1 cellular context compared by ENCODE assay signal in the genomic region with DNA sequence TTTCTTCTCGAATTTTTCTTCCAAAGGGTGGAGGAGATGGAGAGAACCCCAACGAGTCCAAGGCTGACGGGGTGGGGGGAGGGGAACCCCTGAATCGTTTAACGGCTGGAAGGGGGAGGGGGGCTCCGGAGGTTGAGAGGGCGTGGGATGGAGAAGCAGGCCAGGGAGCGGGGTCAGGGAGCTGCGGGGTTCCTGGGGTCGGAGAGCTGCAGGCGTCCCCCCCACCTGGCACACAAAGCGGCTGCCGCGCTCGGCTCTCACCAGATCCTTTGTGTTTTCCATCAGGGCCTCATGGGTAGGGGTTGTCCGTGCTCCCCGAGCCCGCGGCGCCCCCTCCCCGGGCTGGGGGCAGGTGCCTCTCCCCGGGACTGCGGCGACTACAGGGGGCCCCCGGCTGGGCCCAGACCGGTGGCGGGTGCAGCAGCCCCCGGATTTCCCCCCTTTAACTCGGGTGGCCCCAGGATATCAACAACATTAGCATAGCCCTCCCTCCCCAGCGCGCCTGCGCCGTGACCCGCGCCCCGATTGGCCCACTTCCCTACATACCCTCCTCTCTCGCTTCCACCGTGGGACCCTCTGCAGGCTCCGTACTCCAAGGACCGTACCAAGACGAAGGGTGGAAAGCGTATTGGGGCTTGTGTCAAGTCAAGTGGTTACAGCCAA.
TF ChIP-seq lines count a peak whose summit lies in the region.

A gene (minus strand): TSS at position 476 of the 663 bp plus-strand sequence. CDS start 34,888 bp downstream, outside the sequence.

TF ChIP-seq in HepG2, 621 proteins besides CTCF, POLR2A, EP300 and RAD21 (continued from another document and continues in another):
- TF ChIP-seq, protein P1, sequence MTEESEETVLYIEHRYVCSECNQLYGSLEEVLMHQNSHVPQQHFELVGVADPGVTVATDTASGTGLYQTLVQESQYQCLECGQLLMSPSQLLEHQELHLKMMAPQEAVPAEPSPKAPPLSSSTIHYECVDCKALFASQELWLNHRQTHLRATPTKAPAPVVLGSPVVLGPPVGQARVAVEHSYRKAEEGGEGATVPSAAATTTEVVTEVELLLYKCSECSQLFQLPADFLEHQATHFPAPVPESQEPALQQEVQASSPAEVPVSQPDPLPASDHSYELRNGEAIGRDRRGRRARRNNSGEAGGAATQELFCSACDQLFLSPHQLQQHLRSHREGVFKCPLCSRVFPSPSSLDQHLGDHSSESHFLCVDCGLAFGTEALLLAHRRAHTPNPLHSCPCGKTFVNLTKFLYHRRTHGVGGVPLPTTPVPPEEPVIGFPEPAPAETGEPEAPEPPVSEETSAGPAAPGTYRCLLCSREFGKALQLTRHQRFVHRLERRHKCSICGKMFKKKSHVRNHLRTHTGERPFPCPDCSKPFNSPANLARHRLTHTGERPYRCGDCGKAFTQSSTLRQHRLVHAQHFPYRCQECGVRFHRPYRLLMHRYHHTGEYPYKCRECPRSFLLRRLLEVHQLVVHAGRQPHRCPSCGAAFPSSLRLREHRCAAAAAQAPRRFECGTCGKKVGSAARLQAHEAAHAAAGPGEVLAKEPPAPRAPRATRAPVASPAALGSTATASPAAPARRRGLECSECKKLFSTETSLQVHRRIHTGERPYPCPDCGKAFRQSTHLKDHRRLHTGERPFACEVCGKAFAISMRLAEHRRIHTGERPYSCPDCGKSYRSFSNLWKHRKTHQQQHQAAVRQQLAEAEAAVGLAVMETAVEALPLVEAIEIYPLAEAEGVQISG (CRISPR knock-in tag; IDR thresholded peaks at IDR 0.05) = no peak
- TF ChIP-seq, protein P2, sequence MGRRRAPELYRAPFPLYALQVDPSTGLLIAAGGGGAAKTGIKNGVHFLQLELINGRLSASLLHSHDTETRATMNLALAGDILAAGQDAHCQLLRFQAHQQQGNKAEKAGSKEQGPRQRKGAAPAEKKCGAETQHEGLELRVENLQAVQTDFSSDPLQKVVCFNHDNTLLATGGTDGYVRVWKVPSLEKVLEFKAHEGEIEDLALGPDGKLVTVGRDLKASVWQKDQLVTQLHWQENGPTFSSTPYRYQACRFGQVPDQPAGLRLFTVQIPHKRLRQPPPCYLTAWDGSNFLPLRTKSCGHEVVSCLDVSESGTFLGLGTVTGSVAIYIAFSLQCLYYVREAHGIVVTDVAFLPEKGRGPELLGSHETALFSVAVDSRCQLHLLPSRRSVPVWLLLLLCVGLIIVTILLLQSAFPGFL (CRISPR knock-in tag; IDR thresholded peaks at IDR 0.05) = no peak
- TF ChIP-seq ETV5 (CRISPR knock-in tag; IDR thresholded peaks at IDR 0.05; ENCODE audit: borderline replicate concordance) (no peak), ZNF792 (CRISPR knock-in tag; IDR thresholded peaks at IDR 0.05) (no peak; the same call in 1 of the 2 replicates), EHMT2 (IDR thresholded peaks at IDR 0.05; ENCODE audit: borderline replicate concordance, low read depth, low read length) (no peak), RBM39 (IDR thresholded peaks at IDR 0.05; ENCODE audit: low read depth, low read length, poor library complexity, severe bottlenecking) (no peak), ZNF10 (CRISPR knock-in tag; IDR thresholded peaks at IDR 0.05; ENCODE audit: borderline replicate concordance, low read depth) (no peak), CAMTA2 (CRISPR knock-in tag; IDR thresholded peaks at IDR 0.05; ENCODE audit: borderline replicate concordance) (no peak), JUN (CRISPR knock-in tag; IDR thresholded peaks at IDR 0.05) (no peak), ZNF382 (CRISPR knock-in tag; IDR thresholded peaks at IDR 0.05; ENCODE audit: borderline replicate concordance) (no peak), PHB2 (IDR thresholded peaks at IDR 0.05; ENCODE audit: partially characterized antibody) (no peak), ZNF776 (CRISPR knock-in tag; IDR thresholded peaks at IDR 0.05) (no peak), TAF15 (IDR thresholded peaks at IDR 0.05; ENCODE audit: low read depth, low read length, poor library complexity, severe bottlenecking) (no peak), ZNF451 (CRISPR knock-in tag; IDR thresholded peaks at IDR 0.05) (0 out of 2 replicates have a peak, but pooled peaks have one; percentile 23), TBL1XR1 (IDR thresholded peaks at IDR 0.05; ENCODE audit: borderline replicate concordance, low read length, partially characterized antibody) (no peak), ZNF251 (CRISPR knock-in tag; IDR thresholded peaks at IDR 0.05) (no peak)
- TF ChIP-seq, protein P3, sequence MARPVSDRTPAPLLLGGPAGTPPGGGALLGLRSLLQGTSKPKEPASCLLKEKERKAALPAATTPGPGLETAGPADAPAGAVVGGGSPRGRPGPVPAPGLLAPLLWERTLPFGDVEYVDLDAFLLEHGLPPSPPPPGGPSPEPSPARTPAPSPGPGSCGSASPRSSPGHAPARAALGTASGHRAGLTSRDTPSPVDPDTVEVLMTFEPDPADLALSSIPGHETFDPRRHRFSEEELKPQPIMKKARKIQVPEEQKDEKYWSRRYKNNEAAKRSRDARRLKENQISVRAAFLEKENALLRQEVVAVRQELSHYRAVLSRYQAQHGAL (CRISPR knock-in tag; IDR thresholded peaks at IDR 0.05; ENCODE audit: not compliant biosample characterization) = no peak
- TF ChIP-seq, protein P4, sequence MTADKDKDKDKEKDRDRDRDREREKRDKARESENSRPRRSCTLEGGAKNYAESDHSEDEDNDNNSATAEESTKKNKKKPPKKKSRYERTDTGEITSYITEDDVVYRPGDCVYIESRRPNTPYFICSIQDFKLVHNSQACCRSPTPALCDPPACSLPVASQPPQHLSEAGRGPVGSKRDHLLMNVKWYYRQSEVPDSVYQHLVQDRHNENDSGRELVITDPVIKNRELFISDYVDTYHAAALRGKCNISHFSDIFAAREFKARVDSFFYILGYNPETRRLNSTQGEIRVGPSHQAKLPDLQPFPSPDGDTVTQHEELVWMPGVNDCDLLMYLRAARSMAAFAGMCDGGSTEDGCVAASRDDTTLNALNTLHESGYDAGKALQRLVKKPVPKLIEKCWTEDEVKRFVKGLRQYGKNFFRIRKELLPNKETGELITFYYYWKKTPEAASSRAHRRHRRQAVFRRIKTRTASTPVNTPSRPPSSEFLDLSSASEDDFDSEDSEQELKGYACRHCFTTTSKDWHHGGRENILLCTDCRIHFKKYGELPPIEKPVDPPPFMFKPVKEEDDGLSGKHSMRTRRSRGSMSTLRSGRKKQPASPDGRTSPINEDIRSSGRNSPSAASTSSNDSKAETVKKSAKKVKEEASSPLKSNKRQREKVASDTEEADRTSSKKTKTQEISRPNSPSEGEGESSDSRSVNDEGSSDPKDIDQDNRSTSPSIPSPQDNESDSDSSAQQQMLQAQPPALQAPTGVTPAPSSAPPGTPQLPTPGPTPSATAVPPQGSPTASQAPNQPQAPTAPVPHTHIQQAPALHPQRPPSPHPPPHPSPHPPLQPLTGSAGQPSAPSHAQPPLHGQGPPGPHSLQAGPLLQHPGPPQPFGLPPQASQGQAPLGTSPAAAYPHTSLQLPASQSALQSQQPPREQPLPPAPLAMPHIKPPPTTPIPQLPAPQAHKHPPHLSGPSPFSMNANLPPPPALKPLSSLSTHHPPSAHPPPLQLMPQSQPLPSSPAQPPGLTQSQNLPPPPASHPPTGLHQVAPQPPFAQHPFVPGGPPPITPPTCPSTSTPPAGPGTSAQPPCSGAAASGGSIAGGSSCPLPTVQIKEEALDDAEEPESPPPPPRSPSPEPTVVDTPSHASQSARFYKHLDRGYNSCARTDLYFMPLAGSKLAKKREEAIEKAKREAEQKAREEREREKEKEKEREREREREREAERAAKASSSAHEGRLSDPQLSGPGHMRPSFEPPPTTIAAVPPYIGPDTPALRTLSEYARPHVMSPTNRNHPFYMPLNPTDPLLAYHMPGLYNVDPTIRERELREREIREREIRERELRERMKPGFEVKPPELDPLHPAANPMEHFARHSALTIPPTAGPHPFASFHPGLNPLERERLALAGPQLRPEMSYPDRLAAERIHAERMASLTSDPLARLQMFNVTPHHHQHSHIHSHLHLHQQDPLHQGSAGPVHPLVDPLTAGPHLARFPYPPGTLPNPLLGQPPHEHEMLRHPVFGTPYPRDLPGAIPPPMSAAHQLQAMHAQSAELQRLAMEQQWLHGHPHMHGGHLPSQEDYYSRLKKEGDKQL (CRISPR knock-in tag; IDR thresholded peaks at IDR 0.05; ENCODE audit: low read depth) = no peak
- TF ChIP-seq, protein P5, sequence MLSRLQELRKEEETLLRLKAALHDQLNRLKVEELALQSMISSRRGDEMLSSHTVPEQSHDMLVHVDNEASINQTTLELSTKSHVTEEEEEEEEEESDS (CRISPR knock-in tag; IDR thresholded peaks at IDR 0.05; ENCODE audit: borderline replicate concordance) = no peak
- TF ChIP-seq, protein P6, sequence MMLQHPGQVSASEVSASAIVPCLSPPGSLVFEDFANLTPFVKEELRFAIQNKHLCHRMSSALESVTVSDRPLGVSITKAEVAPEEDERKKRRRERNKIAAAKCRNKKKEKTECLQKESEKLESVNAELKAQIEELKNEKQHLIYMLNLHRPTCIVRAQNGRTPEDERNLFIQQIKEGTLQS (CRISPR knock-in tag; IDR thresholded peaks at IDR 0.05) = no peak
- TF ChIP-seq, protein P7, sequence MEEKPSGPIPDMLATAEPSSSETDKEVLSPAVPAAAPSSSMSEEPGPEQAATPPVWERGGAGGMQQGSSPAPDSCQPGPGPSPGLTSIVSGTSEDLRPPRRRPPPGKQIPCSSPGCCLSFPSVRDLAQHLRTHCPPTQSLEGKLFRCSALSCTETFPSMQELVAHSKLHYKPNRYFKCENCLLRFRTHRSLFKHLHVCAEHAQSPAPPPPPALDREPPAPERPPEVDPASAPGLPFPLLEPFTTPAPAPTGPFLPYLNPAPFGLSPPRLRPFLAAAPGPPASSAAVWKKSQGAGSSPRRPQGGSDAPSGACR (CRISPR knock-in tag; IDR thresholded peaks at IDR 0.05) = no peak
- TF ChIP-seq, protein P8, sequence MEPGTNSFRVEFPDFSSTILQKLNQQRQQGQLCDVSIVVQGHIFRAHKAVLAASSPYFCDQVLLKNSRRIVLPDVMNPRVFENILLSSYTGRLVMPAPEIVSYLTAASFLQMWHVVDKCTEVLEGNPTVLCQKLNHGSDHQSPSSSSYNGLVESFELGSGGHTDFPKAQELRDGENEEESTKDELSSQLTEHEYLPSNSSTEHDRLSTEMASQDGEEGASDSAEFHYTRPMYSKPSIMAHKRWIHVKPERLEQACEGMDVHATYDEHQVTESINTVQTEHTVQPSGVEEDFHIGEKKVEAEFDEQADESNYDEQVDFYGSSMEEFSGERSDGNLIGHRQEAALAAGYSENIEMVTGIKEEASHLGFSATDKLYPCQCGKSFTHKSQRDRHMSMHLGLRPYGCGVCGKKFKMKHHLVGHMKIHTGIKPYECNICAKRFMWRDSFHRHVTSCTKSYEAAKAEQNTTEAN (CRISPR knock-in tag; conservative IDR thresholded peaks at IDR 0.05) = no peak
- TF ChIP-seq, protein P9, sequence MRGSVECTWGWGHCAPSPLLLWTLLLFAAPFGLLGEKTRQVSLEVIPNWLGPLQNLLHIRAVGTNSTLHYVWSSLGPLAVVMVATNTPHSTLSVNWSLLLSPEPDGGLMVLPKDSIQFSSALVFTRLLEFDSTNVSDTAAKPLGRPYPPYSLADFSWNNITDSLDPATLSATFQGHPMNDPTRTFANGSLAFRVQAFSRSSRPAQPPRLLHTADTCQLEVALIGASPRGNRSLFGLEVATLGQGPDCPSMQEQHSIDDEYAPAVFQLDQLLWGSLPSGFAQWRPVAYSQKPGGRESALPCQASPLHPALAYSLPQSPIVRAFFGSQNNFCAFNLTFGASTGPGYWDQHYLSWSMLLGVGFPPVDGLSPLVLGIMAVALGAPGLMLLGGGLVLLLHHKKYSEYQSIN (CRISPR knock-in tag; IDR thresholded peaks at IDR 0.05; ENCODE audit: borderline replicate concordance) = no peak
- TF ChIP-seq, protein P10, sequence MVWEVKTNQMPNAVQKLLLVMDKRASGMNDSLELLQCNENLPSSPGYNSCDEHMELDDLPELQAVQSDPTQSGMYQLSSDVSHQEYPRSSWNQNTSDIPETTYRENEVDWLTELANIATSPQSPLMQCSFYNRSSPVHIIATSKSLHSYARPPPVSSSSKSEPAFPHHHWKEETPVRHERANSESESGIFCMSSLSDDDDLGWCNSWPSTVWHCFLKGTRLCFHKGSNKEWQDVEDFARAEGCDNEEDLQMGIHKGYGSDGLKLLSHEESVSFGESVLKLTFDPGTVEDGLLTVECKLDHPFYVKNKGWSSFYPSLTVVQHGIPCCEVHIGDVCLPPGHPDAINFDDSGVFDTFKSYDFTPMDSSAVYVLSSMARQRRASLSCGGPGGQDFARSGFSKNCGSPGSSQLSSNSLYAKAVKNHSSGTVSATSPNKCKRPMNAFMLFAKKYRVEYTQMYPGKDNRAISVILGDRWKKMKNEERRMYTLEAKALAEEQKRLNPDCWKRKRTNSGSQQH (CRISPR knock-in tag; IDR thresholded peaks at IDR 0.05; ENCODE audit: low read depth) = peak; percentile 84
- TF ChIP-seq, protein P11, sequence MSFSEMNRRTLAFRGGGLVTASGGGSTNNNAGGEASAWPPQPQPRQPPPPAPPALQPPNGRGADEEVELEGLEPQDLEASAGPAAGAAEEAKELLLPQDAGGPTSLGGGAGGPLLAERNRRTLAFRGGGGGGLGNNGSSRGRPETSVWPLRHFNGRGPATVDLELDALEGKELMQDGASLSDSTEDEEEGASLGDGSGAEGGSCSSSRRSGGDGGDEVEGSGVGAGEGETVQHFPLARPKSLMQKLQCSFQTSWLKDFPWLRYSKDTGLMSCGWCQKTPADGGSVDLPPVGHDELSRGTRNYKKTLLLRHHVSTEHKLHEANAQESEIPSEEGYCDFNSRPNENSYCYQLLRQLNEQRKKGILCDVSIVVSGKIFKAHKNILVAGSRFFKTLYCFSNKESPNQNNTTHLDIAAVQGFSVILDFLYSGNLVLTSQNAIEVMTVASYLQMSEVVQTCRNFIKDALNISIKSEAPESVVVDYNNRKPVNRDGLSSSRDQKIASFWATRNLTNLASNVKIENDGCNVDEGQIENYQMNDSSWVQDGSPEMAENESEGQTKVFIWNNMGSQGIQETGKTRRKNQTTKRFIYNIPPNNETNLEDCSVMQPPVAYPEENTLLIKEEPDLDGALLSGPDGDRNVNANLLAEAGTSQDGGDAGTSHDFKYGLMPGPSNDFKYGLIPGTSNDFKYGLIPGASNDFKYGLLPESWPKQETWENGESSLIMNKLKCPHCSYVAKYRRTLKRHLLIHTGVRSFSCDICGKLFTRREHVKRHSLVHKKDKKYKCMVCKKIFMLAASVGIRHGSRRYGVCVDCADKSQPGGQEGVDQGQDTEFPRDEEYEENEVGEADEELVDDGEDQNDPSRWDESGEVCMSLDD (CRISPR knock-in tag; IDR thresholded peaks at IDR 0.05; ENCODE audit: borderline replicate concordance) = peak; percentile 76
- TF ChIP-seq, protein P12, sequence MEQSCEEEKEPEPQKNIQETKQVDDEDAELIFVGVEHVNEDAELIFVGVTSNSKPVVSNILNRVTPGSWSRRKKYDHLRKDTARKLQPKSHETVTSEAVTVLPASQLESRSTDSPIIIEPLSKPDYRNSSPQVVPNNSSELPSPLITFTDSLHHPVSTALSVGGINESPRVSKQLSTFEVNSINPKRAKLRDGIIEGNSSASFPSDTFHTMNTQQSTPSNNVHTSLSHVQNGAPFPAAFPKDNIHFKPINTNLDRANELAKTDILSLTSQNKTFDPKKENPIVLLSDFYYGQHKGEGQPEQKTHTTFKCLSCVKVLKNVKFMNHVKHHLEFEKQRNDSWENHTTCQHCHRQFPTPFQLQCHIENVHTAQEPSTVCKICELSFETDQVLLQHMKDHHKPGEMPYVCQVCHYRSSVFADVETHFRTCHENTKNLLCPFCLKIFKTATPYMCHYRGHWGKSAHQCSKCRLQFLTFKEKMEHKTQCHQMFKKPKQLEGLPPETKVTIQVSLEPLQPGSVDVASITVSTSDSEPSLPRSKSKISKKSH (CRISPR knock-in tag; IDR thresholded peaks at IDR 0.05; ENCODE audit: borderline replicate concordance) = no peak
